8 cellular contexts compared by ENCODE assay signal in the genomic region with DNA sequence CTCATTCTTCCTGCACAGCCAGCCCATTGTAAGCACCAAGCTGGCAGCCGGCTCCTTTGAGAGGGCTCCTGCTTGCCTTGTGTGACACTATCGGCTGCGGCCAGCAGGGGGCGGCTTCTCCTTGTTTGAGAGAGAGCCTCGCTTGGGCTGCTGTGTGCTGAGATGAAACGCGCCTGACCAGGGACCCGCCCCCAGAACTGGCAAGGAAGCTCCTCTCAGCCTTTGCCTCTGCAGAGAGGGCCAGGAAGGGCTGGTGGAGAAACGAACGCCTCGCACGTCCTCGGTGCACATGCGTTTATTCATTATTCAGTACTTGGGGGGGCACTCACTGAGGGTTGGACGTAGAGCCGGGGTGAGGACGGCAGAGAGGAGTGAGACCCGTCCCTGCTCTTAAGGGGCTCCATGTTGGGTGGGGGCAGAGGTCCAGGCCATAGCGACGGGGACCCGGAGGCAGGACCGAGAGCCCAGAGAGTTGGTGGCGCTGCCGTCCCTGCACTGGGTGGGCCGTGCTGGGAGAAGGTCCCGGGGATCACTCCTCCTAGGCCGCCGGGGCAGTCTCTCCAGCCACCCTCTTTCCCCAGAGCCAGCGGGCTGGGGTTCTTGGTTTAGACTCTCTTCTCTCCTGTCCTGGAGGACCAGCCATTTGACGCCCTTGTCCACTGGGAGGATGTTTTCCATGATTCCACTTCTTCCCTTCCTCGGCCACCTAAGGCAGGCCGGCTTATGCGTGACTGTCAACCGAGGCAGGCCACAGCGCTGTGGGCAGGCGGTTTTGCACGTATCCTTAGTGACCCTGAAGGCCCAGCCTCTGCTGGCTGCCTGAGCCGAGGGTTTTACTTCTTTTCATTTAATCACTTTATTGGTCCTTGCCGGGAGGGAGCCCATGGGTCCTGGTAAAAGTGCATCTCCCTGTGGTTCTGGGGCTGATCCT.
DNase-seq lines count a peak whose midpoint lies in the region; ATAC-seq and TF ChIP-seq lines count a peak whose summit lies in the region.

No MANE protein-coding gene starts in this region.

- H3K4me3 Mint-ChIP-seq in nephron, result peak overlapping the region in 2 of 3 experiments; percentile 30 to 35

- peak; percentile 88 to 95 (median 89) for TF ChIP-seq CTCF in nephron (IDR thresholded peaks at IDR 0.05; ENCODE audit: unreplicated experiment in 3 of 3)

- H3K36me3 Mint-ChIP-seq in nephron (ENCODE audit: low read depth), result no peaks in the 10 kb centered on the region

- peak overlapping the region in 1 of 3 experiments; percentile 13 for H3K27ac Mint-ChIP-seq in nephron

- H3K9me3 Mint-ChIP-seq in nephron, result no peaks in the 10 kb centered on the region

- peaks cover 11% of the 10 kb centered on the region for H3K27me3 Mint-ChIP-seq in nephron (ENCODE audit: low read depth)

- DNase-seq in DMS79 treated with DMSO at 0.1 percent for 48 hours (lab: John Stamatoyannopoulos, UW), result peak; percentile 87
- DNase-seq in Kasumi-1 (lab: John Stamatoyannopoulos, UW), result peak; percentile 72 to 73
- DNase-seq in RKO (ENCODE audit: low spot score), result peak; percentile 81
- DNase-seq in activated T-cell treated with anti-CD3 and anti-CD28 coated beads, Interleukin-2, amount 50 U/mL, for 48 hours, result peak; percentile 98 to 99
- DNase-seq in fibroblast of gingiva (ENCODE audit: low read depth), result peak; percentile 85
- peak; percentile 94 for DNase-seq in stimulated activated naive CD4-positive, alpha-beta T cell treated with Interleukin-2 at 50 U/mL for 16 hours (lab: John Stamatoyannopoulos, UW)

- ATAC-seq in GM21737 (IDR thresholded peaks at IDR 0.05; ENCODE audit: unreplicated experiment), result peak; percentile 85

- peaks cover 25% of the 10 kb centered on the region for H3K4me1 Mint-ChIP-seq in nephron

Comparison
In these comparisons a context has a peak if more than half of its experiments do, and no peak if none do; other contexts are left out.
1. Peak in every context shown above with its lines: DNase-seq and ATAC-seq.